ENCODE assay signal across 8 cellular contexts in the genomic region with DNA sequence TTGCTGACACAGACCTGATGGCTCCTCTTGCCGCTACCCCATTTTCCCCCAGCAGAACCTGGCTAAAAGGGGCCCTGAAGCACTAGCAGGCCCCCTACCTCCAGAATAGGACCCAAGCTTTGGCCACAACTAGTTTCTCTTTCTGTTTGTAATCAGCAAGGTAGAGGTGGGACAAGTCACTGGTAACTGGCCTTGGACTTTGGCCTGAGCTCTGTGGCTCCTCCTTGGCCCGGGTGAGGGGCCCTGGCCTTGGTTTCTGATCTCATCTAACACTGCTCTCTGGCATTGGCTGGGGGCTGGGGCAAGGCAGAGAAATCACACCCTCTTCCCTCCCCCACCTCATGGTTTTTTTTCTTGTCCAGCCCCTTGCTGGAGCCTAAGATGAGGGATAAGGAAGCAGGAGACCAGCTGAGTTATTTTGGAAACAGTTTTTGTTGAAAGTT. TPM values are rescaled to one million over a fixed set of nuclear protein-coding genes. Genes with fewer than 3 reads are reported as not detected.
DNase-seq lines count a peak whose midpoint lies in the region; ATAC-seq, FAIRE-seq and TF ChIP-seq lines count a peak whose summit lies in the region.

No MANE protein-coding gene starts in this region.

- H3K4me1 Mint-ChIP-seq in T-cell, result peaks cover 47 to 61% (median 49%) of the 10 kb centered on the region in 3 donors

- H3K36me3 ChIP-seq in left ventricle myocardium inferior (peaks cover 26% of the 10 kb centered on the region), small intestine (ENCODE audit: control insufficient read depth in 2 of 2, insufficient read depth in 2 of 2, low read length in 2 of 2) (peaks cover 0 to 20% of the 10 kb centered on the region in 2 donors)

- ATAC-seq in T-cell (replicated peaks in 1 of 4) (no peak), GM21786 (IDR thresholded peaks at IDR 0.05; ENCODE audit: unreplicated experiment) (no peak), HG02798 (IDR thresholded peaks at IDR 0.05; ENCODE audit: poor library complexity, unreplicated experiment) (no peak)

- POLR2A ChIA-PET in T-cell (lab: Charles Lee), result interaction anchor here in 1 of 2 donors (0.8 kb wide), 1 partner anchor 16 kb away, joined by 3 read pairs; no protein-coding TSS in a partner anchor

- H3K4me3 ChIP-seq in left ventricle myocardium inferior (peak overlapping the region; percentile 100), small intestine (ENCODE audit: low read depth in 1 of 2, low read length in 2 of 2) (peak overlapping the region in 1 of 2 donors; percentile 96)

- peaks cover 27% of the 10 kb centered on the region for H3K36me3 Mint-ChIP-seq in T-cell

- CTCF ChIA-PET in T-cell (lab: Charles Lee), result interaction anchor here (0.6 to 3.6 kb wide), 3 partner anchors 9 to 106 kb away, joined by 3 to 27 read pairs (median 3); no protein-coding TSS in a partner anchor

- peak overlapping the region; percentile 91 to 95 for H3K27ac Mint-ChIP-seq in T-cell

- H3K4me1 ChIP-seq in left ventricle myocardium inferior, result peaks cover 67% of the 10 kb centered on the region
- H3K4me1 ChIP-seq in small intestine (ENCODE audit: control insufficient read depth in 2 of 2, insufficient read depth in 1 of 2, low read depth in 1 of 2, low read length in 1 of 2), result peaks cover 3 to 4% of the 10 kb centered on the region in 2 donors

- in situ Hi-C loops in ACHN (cut with HindIII; ENCODE audit: low pct_ligation_motif_present, low pct_unique_long_range_greater_than_20kb, low sequenced_read_pairs), result no loop called here

- H3K4me3 Mint-ChIP-seq in T-cell, result peak overlapping the region; percentile 90 to 99 (median 97)

- H3K27me3 Mint-ChIP-seq in T-cell, result peaks cover 0 to 2% of the 10 kb centered on the region in 2 donors

- no peak for TF ChIP-seq CTCF in left ventricle myocardium inferior (IDR thresholded peaks at IDR 0.05; ENCODE audit: borderline replicate concordance)

- H3K27ac ChIP-seq in left ventricle myocardium inferior (replicated peaks), result peak overlapping the region; percentile 98
- peak overlapping the region; percentile 93 to 97 for H3K27ac ChIP-seq in small intestine (ENCODE audit: low read depth in 1 of 2, low read length in 1 of 2)

- H3K9me3 ChIP-seq in left ventricle myocardium inferior (replicated peaks), result peaks cover 13% of the 10 kb centered on the region
- H3K9me3 ChIP-seq in small intestine (ENCODE audit: control insufficient read depth, low read depth), result no peaks in the 10 kb centered on the region

- WGBS in small intestine, 3 donors, result 3 to 22% (median 21%) methylated on average over 2 of the region's 2 CpGs

- no peaks in the 10 kb centered on the region for H3K27me3 ChIP-seq in left ventricle myocardium inferior (ENCODE audit: low read depth)
- H3K27me3 ChIP-seq in small intestine (ENCODE audit: control insufficient read depth in 2 of 2, insufficient read depth in 2 of 2, low read length in 2 of 2), result no peaks in the 10 kb centered on the region

- peak; percentile 60 for DNase-seq in GM19240 (ENCODE audit: insufficient read length, low spot score)
- DNase-seq in T-cell, result no peak
- no peak for DNase-seq in left ventricle myocardium inferior
- peak; percentile 98 for DNase-seq in small intestine
- DNase-seq in NCI-H748 (lab: John Stamatoyannopoulos, UW; ENCODE audit: unreplicated experiment), result no peak
- no peak for DNase-seq in ACHN

- H3K9me3 Mint-ChIP-seq in T-cell, result peaks cover 6 to 9% (median 8%) of the 10 kb centered on the region in 3 donors

- intact Hi-C loops in left ventricle myocardium inferior (cut with micrococcal nuclease), result no loop called here

- FAIRE-seq in small intestine (lab: Jason Lieb, UNC), result no peak

RNA-seq across cellular contexts. Expression of a gene that starts 2.1 kb away (rescaled TPM):
- 100 to 1,000 TPM; 183 to 256 (median 208) TPM for total RNA-seq in T-cell
- total RNA-seq in left ventricle myocardium inferior, result 294 TPM
- polyA plus RNA-seq in small intestine, result 100 to 1,000 TPM; 189 to 356 (median 240) TPM

RNA-seq across cellular contexts. Expression of a gene that starts 21.7 kb away (rescaled TPM):
- 1 to 10 TPM; 1.2 to 5.4 (median 3.5) TPM for total RNA-seq in T-cell
- 3.7 TPM for total RNA-seq in left ventricle myocardium inferior
- 1 to 10 TPM in 1 of 3 donors, under 1 TPM in 1, not detected in 1; 0.45 to 3.4 TPM for polyA plus RNA-seq in small intestine

RNA-seq across cellular contexts. Expression of a gene that starts 32.8 kb away (rescaled TPM):
- total RNA-seq in T-cell (1 to 10 TPM in 3 of 5 donors, not detected in 2; 3.3 to 7.9 (median 3.6) TPM), left ventricle myocardium inferior (not detected)
- not detected for polyA plus RNA-seq in small intestine

RNA-seq across cellular contexts. Expression of a gene that starts 57.8 kb away (rescaled TPM):
- under 1 TPM; 0.15 to 0.56 (median 0.37) TPM for total RNA-seq in T-cell
- 18.3 TPM for total RNA-seq in left ventricle myocardium inferior
- 1 to 10 TPM in 2 of 3 donors, not detected in 1; 2.2 to 5.3 TPM for polyA plus RNA-seq in small intestine

Comparison
In these comparisons a context has a peak if more than half of its experiments do, and no peak if none do; other contexts are left out.
1. DNase-seq: peak in GM19240 (single experiment) and small intestine (single experiment); none in T-cell (0 of 34), left ventricle myocardium inferior (single experiment), NCI-H748 (single experiment) and ACHN (single experiment).